In the genomic region with DNA sequence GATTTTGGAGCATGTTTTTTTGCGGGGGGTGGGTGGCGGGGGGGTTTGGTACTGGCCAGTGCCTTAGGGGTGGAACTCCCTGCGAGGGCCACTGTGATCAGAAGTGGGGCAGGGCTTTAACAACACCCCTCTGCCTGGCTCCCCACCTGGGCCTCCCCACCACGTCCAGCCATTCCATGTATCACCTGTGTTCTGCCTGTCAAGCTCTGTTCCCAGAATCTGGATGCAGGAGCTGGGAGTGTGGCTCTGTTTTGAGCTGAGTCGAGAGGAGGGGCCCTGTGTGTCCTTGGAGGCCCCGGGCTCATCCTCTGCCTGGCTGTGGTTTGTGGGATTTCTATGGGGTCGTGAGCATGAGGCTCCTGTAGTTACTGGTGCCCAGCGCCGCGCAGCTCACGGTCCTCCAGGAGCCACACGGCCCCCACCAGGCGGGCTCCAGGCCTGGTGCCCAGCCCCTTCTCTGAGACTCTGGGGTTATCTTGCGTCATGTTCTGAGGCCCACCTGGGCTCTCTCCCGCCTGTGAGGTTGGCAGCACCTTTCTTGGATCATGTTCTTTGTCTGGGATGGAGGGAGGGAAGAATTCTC, we compare ENCODE assay signal across 15 cellular contexts.
"Had no signal": no experiment of that assay in that cellular context is flagged by ENCODE, and none has a peak within 500 bp of the region (broad histone marks: within the 10 kb centered on the region; RNA-seq: fewer than 3 reads in every experiment).

No MANE protein-coding gene starts in this region.

- H3K27me3 Mint-ChIP-seq: activated CD4-positive, alpha-beta memory T cell treated with anti-CD3 and anti-CD28 coated beads for 36 hours; activated CD4-positive, alpha-beta T cell treated with anti-CD3 and anti-CD28 coated beads for 36 hours; naive thymus-derived CD8-positive, alpha-beta T cell; stimulated activated naive B cell treated with anti-CD40 and anti-IgM and Interleukin-4, amounts not matched to agents 10 μg/mL and 1 μg/mL and 100 μg/mL, for 72 hours had no signal

- H3K9me3 ChIP-seq: breast epithelium, heart left ventricle had no signal

- H3K9me3 Mint-ChIP-seq: activated CD4-positive, alpha-beta memory T cell treated with anti-CD3 and anti-CD28 coated beads for 36 hours; immature natural killer cell; naive thymus-derived CD8-positive, alpha-beta T cell; stimulated activated naive B cell treated with anti-CD40 and anti-IgM and Interleukin-4, amounts not matched to agents 10 μg/mL and 1 μg/mL and 100 μg/mL, for 72 hours had no signal

- H3K27ac ChIP-seq: epithelial cell of prostate, heart left ventricle had no signal

- DNase-seq: activated CD4-positive, alpha-beta memory T cell treated with anti-CD3 and anti-CD28 coated beads for 36 hours; activated CD4-positive, alpha-beta T cell treated with anti-CD3 and anti-CD28 coated beads for 36 hours; activated naive CD4-positive, alpha-beta T cell treated with Interleukin-2 at 50 U/mL for 16 hours; activated T-cell treated with anti-CD3 and anti-CD28 coated beads, Interleukin-2, amount 50 U/mL, for 48 hours; dermis blood vessel endothelial cell; foreskin melanocyte; heart left ventricle; immature natural killer cell; mammary epithelial cell; naive thymus-derived CD8-positive, alpha-beta T cell; stimulated activated CD4-positive, alpha-beta T cell treated with anti-CD3 and anti-CD28 coated beads, Interleukin-2, amount 100 ng/mL, for 48 hours; stimulated activated naive B cell treated with anti-CD40 and anti-IgM and Interleukin-4, amounts not matched to agents 10 μg/mL and 1 μg/mL and 100 μg/mL, for 72 hours; T-helper 2 cell had no signal

- H3K27me3 ChIP-seq: breast epithelium, heart left ventricle had no signal

- H3K27ac Mint-ChIP-seq: activated CD4-positive, alpha-beta memory T cell treated with anti-CD3 and anti-CD28 coated beads for 36 hours; immature natural killer cell had no signal

- H3K4me3 ChIP-seq: breast epithelium, heart left ventricle had no signal

- ATAC-seq: activated CD4-positive, alpha-beta T cell treated with anti-CD3 and anti-CD28 coated beads for 36 hours; heart left ventricle; naive thymus-derived CD8-positive, alpha-beta T cell; stimulated activated naive B cell treated with anti-CD40 and anti-IgM and Interleukin-4, amounts not matched to agents 10 μg/mL and 1 μg/mL and 100 μg/mL, for 72 hours had no signal

- H3K4me3 Mint-ChIP-seq: activated CD4-positive, alpha-beta memory T cell treated with anti-CD3 and anti-CD28 coated beads for 36 hours; activated CD4-positive, alpha-beta T cell treated with anti-CD3 and anti-CD28 coated beads for 36 hours; immature natural killer cell; naive thymus-derived CD8-positive, alpha-beta T cell; stimulated activated naive B cell treated with anti-CD40 and anti-IgM and Interleukin-4, amounts not matched to agents 10 μg/mL and 1 μg/mL and 100 μg/mL, for 72 hours had no signal
